In the genomic region with DNA sequence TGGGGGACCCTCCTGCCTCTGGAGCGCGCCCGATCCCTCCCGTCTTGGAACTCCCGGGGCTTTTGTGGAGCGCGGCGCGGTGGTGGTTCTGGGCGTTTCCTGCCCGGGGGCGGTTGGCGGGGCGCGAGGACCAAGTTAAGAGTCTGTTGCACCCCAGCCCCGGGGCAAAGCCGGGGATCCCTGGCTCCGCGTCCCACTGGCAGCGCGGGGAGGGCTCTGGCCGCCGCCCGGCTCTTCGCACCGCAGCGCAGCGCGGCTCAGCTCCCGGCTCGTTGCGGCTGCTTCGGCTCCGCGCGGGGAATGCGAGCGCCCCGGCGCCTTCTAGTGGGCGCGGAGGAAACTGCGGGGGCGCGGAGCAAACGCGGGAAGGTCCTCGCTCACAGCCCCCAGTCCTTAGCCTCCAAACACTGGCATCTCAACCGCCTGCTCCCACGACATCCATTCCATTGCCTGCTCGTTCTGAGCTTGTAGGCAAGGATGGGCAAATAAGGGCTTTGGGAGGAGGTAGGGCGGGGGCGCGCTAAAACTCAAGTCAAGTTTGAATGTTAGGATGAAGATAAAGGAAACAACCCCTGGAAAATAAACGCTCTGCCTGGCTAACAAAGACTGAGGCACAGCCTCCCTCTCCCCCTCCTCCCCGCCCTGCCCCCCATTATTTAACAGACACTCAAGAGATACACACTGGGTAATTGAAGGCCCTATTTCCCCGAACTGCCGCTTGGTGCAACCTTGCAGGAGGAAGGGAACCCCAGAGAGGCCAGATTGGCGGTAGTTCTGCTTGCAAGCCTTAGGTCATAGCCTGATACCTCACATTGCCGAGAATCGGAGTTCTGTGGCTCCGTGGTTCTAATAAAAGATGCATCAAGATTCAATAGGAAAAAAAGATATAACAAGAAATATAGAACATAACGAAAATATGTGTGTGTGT, we compare ENCODE assay signal across 8 cellular contexts. TPM values are rescaled to one million over a fixed set of nuclear protein-coding genes. Genes with fewer than 3 reads are reported as not detected.
DNase-seq lines count a peak whose midpoint lies in the region; ATAC-seq lines count a peak whose summit lies in the region.

A gene (minus strand): TSS at position 304 of the 928 bp plus-strand sequence. CDS start 1,069 bp downstream, outside the sequence.

- no peak within 1 kb of the TSS for H2BK5ac ChIP-seq in mesenchymal stem cell (ENCODE audit: low read depth, low read length, poor library complexity, severe bottlenecking)

- H3K4me3 Mint-ChIP-seq in activated CD4-positive, alpha-beta memory T cell treated with anti-CD3 and anti-CD28 coated beads, Interleukin-2, amount 10 ng/mL, durations not matched to agents 7 days and 5 days: peak within 1 kb of the TSS; percentile 63
- peak within 1 kb of the TSS; percentile 71 to 75 for H3K4me3 Mint-ChIP-seq in effector memory CD8-positive, alpha-beta T cell

- peak within 1 kb of the TSS; percentile 100 for H3K4me2 ChIP-seq in mesenchymal stem cell (ENCODE audit: low read length, poor library complexity, severe bottlenecking)

- peak within 1 kb of the TSS in 1 of 2 experiments; percentile 21 for H3K18ac ChIP-seq in mesenchymal stem cell (ENCODE audit: low read depth in 1 of 2, low read length in 2 of 2)

- H2BK12ac ChIP-seq in mesenchymal stem cell (ENCODE audit: low read length in 2 of 2): no peak within 1 kb of the TSS

- 7% methylated on average over 36 of the region's 63 CpGs for WGBS in mesenchymal stem cell

- no peaks in the 10 kb centered on the region for H3K9me3 ChIP-seq in mesenchymal stem cell (ENCODE audit: control insufficient read depth, low read length)

- peaks cover 16% of the 10 kb centered on the region for H3K4me1 ChIP-seq in mesenchymal stem cell (ENCODE audit: control insufficient read depth, insufficient read depth, low read depth, low read length)

- no peak within 1 kb of the TSS for H4K91ac ChIP-seq in mesenchymal stem cell (ENCODE audit: low read length)

- ATAC-seq in GM18907 (IDR thresholded peaks at IDR 0.05; ENCODE audit: unreplicated experiment) (peak; percentile 81), HG03159 (IDR thresholded peaks at IDR 0.05; ENCODE audit: unreplicated experiment) (peak; percentile 77)
- ATAC-seq in effector memory CD8-positive, alpha-beta T cell (replicated peaks): peak; percentile 88

- no peak within 1 kb of the TSS for H3K4ac ChIP-seq in mesenchymal stem cell (ENCODE audit: low read depth in 1 of 2, low read length in 2 of 2)

- H3K79me1 ChIP-seq in mesenchymal stem cell (replicated peaks; ENCODE audit: low read length, poor library complexity, severe bottlenecking): no peaks in the 10 kb centered on the region

- no peak within 1 kb of the TSS for H4K8ac ChIP-seq in mesenchymal stem cell (ENCODE audit: low read length)

- H3K27me3 Mint-ChIP-seq in activated CD4-positive, alpha-beta memory T cell treated with anti-CD3 and anti-CD28 coated beads, Interleukin-2, amount 10 ng/mL, durations not matched to agents 7 days and 5 days: peaks cover 57% of the 10 kb centered on the region
- H3K27me3 Mint-ChIP-seq in effector memory CD8-positive, alpha-beta T cell: peaks cover 29 to 64% of the 10 kb centered on the region in 2 donors

- no peak within 1 kb of the TSS for H3K23ac ChIP-seq in mesenchymal stem cell (ENCODE audit: low read length in 2 of 2)

- no peak within 1 kb of the TSS for H3K27ac Mint-ChIP-seq in activated CD4-positive, alpha-beta memory T cell treated with anti-CD3 and anti-CD28 coated beads, Interleukin-2, amount 10 ng/mL, durations not matched to agents 7 days and 5 days
- H3K27ac Mint-ChIP-seq in effector memory CD8-positive, alpha-beta T cell: peak within 1 kb of the TSS in 1 of 2 donors; percentile 29

- no peak within 1 kb of the TSS for H2AK5ac ChIP-seq in mesenchymal stem cell (ENCODE audit: low read length, severe bottlenecking)

- POLR2A ChIA-PET in activated CD4-positive, alpha-beta memory T cell treated with anti-CD3 and anti-CD28 coated beads, Interleukin-2, amount 10 ng/mL, durations not matched to agents 7 days and 5 days (lab: Charles Lee): interaction anchor here (0.6 kb wide), 1 partner anchor 61 kb away, joined by 3 read pairs; a partner anchor contains a TSS

- DNase-seq in AG20443 (ENCODE audit: low spot score) (peak; percentile 92), NCI-H526 treated with DMSO at 0.1 percent for 48 hours (lab: John Stamatoyannopoulos, UW) (peak; percentile 47), mesenchymal stem cell (peak; percentile 64)
- DNase-seq in activated CD4-positive, alpha-beta memory T cell treated with anti-CD3 and anti-CD28 coated beads, Interleukin-2, amount 10 ng/mL, durations not matched to agents 7 days and 5 days: peak; percentile 71
- peak; percentile 51 to 66 (median 62) for DNase-seq in effector memory CD8-positive, alpha-beta T cell
- DNase-seq in stimulated activated CD8-positive, alpha-beta memory T cell treated with anti-CD3 and anti-CD28 coated beads, Interleukin-2, amount 100 ng/mL, for 48 hours (ENCODE audit: low read depth in 2 of 2): peak; percentile 49 to 57

- no peak within 1 kb of the TSS for H3K9ac ChIP-seq in mesenchymal stem cell (ENCODE audit: low read length)

- H2BK15ac ChIP-seq in mesenchymal stem cell (ENCODE audit: low read depth, poor library complexity, severe bottlenecking): peak within 1 kb of the TSS; percentile 77

- no peaks in the 10 kb centered on the region for H3K9me3 Mint-ChIP-seq in activated CD4-positive, alpha-beta memory T cell treated with anti-CD3 and anti-CD28 coated beads, Interleukin-2, amount 10 ng/mL, durations not matched to agents 7 days and 5 days
- H3K9me3 Mint-ChIP-seq in effector memory CD8-positive, alpha-beta T cell: no peaks in the 10 kb centered on the region

- peaks cover 14% of the 10 kb centered on the region for H3K4me1 Mint-ChIP-seq in activated CD4-positive, alpha-beta memory T cell treated with anti-CD3 and anti-CD28 coated beads, Interleukin-2, amount 10 ng/mL, durations not matched to agents 7 days and 5 days
- peaks cover 7 to 9% of the 10 kb centered on the region in 2 donors for H3K4me1 Mint-ChIP-seq in effector memory CD8-positive, alpha-beta T cell (ENCODE audit: low read depth in 2 of 2)

- CTCF ChIA-PET in activated CD4-positive, alpha-beta memory T cell treated with anti-CD3 and anti-CD28 coated beads, Interleukin-2, amount 10 ng/mL, durations not matched to agents 7 days and 5 days (lab: Charles Lee): interaction anchor here (0.6 to 5.3 kb wide), 10 partner anchors 11 to 174 kb away, joined by 3 to 47 read pairs (median 5); a partner anchor contains a TSS

- peak within 1 kb of the TSS in 1 of 2 experiments; percentile 51 for H3K14ac ChIP-seq in mesenchymal stem cell (ENCODE audit: low read length in 2 of 2)

- H3K36me3 ChIP-seq in mesenchymal stem cell (ENCODE audit: control insufficient read depth in 1 of 2, insufficient read depth in 2 of 2, low read depth in 1 of 2, low read length in 2 of 2): no peaks in the 10 kb centered on the region

- peak within 1 kb of the TSS; percentile 78 for H2AFZ ChIP-seq in mesenchymal stem cell (ENCODE audit: low read depth, low read length)

- H3K36me3 Mint-ChIP-seq in activated CD4-positive, alpha-beta memory T cell treated with anti-CD3 and anti-CD28 coated beads, Interleukin-2, amount 10 ng/mL, durations not matched to agents 7 days and 5 days (ENCODE audit: low read depth): no peaks in the 10 kb centered on the region
- no peaks in the 10 kb centered on the region for H3K36me3 Mint-ChIP-seq in effector memory CD8-positive, alpha-beta T cell (ENCODE audit: insufficient read depth)

- peaks cover 62 to 73% of the 10 kb centered on the region in 2 experiments for H3K27me3 ChIP-seq in mesenchymal stem cell (ENCODE audit: control insufficient read depth in 1 of 2, insufficient read depth in 1 of 2, low read length in 2 of 2)

- H3K27ac ChIP-seq in mesenchymal stem cell (ENCODE audit: low read length, poor library complexity, severe bottlenecking): no peak within 1 kb of the TSS

- no peak within 1 kb of the TSS for H2BK120ac ChIP-seq in mesenchymal stem cell (ENCODE audit: low read depth, low read length)

- peak within 1 kb of the TSS; percentile 45 to 66 for H3K4me3 ChIP-seq in mesenchymal stem cell (ENCODE audit: insufficient read depth in 1 of 2, low read depth in 1 of 2, low read length in 2 of 2)

RNA-seq across cellular contexts. Expression of the gene that starts here (rescaled TPM):
- 1 to 10 TPM; 1.4 to 1.8 TPM for total RNA-seq in activated CD4-positive, alpha-beta memory T cell treated with anti-CD3 and anti-CD28 coated beads, Interleukin-2, amount 10 ng/mL, durations not matched to agents 7 days and 5 days
- 0.77 TPM for polyA plus RNA-seq in mesenchymal stem cell (2013, experiment 1 of 2)
- polyA plus RNA-seq in mesenchymal stem cell (2013, experiment 2 of 2): 0.96 TPM
